ENCODE assay signal across 19 cellular contexts in the genomic region with DNA sequence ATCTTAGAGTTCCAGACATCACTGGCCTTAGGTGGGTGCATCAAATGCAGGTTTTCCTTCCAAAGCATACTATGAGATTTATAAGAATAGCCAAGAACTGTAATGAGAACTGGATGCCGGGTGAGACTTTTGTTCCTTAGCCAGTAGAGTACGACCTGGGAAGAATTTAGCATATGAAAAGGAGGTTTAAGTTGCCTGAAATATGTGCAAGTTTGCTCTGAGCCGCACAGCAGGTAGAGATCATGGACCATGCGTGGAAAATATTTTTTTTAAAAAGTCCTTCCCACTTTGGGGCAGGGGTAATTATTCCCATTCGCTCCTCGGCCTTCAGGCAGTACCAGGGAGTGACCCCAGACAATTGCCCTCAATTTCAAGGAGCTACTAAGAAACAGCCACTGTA.
"Had no signal": no experiment of that assay in that cellular context is flagged by ENCODE, and none has a peak within 500 bp of the region (broad histone marks: within the 10 kb centered on the region; RNA-seq: fewer than 3 reads in every experiment).

No MANE protein-coding gene starts in this region.

- H3K9me3 Mint-ChIP-seq: activated CD4-positive, alpha-beta T cell treated with anti-CD3 and anti-CD28 coated beads, Interleukin-2, amount 10 ng/mL, durations not matched to agents 24 days and 14 days; activated naive CD8-positive, alpha-beta T cell treated with anti-CD3 and anti-CD28 coated beads for 36 hours; naive thymus-derived CD8-positive, alpha-beta T cell had no signal

- DNase-seq: activated B cell treated with CpG ODN at 0.5 μM for 24 hours; activated CD4-positive, alpha-beta T cell treated with anti-CD3 and anti-CD28 coated beads, Interleukin-2, amount 10 ng/mL, durations not matched to agents 24 days and 14 days; activated CD8-positive, alpha-beta memory T cell treated with anti-CD3 and anti-CD28 coated beads for 24 hours; activated naive CD8-positive, alpha-beta T cell treated with anti-CD3 and anti-CD28 coated beads for 36 hours; amygdala; brain microvascular endothelial cell; cerebellar nuclear complex; effector CD8-positive, alpha-beta T cell; foreskin keratinocyte; head of caudate nucleus; left lung; naive thymus-derived CD8-positive, alpha-beta T cell; nucleus accumbens; stimulated activated CD4-positive, alpha-beta T cell treated with anti-CD3 and anti-CD28 coated beads, Interleukin-4, amount 100 ng/mL, for 1 hour; stimulated activated naive B cell treated with anti-CD40 and anti-IgM and Interleukin-4, amounts not matched to agents 10 μg/mL and 1 μg/mL and 100 μg/mL, for 72 hours; SW 1271; tibial artery had no signal

- H3K36me3 Mint-ChIP-seq: activated naive CD8-positive, alpha-beta T cell treated with anti-CD3 and anti-CD28 coated beads for 36 hours; naive thymus-derived CD8-positive, alpha-beta T cell had no signal

- H3K9me3 ChIP-seq: tibial artery had no signal

- H3K4me3 Mint-ChIP-seq: activated B cell treated with CpG ODN at 0.5 μM for 24 hours; activated CD4-positive, alpha-beta T cell treated with anti-CD3 and anti-CD28 coated beads, Interleukin-2, amount 10 ng/mL, durations not matched to agents 24 days and 14 days; activated naive CD8-positive, alpha-beta T cell treated with anti-CD3 and anti-CD28 coated beads for 36 hours; naive thymus-derived CD8-positive, alpha-beta T cell; stimulated activated naive B cell treated with anti-CD40 and anti-IgM and Interleukin-4, amounts not matched to agents 10 μg/mL and 1 μg/mL and 100 μg/mL, for 72 hours had no signal

- ATAC-seq: foreskin keratinocyte; left lung; naive thymus-derived CD8-positive, alpha-beta T cell; stimulated activated naive B cell treated with anti-CD40 and anti-IgM and Interleukin-4, amounts not matched to agents 10 μg/mL and 1 μg/mL and 100 μg/mL, for 72 hours had no signal

- H3K27me3 Mint-ChIP-seq: activated B cell treated with CpG ODN at 0.5 μM for 24 hours; activated naive CD8-positive, alpha-beta T cell treated with anti-CD3 and anti-CD28 coated beads for 36 hours; stimulated activated naive B cell treated with anti-CD40 and anti-IgM and Interleukin-4, amounts not matched to agents 10 μg/mL and 1 μg/mL and 100 μg/mL, for 72 hours had no signal

- H3K27ac Mint-ChIP-seq: activated B cell treated with CpG ODN at 0.5 μM for 24 hours; activated CD4-positive, alpha-beta T cell treated with anti-CD3 and anti-CD28 coated beads, Interleukin-2, amount 10 ng/mL, durations not matched to agents 24 days and 14 days; activated naive CD8-positive, alpha-beta T cell treated with anti-CD3 and anti-CD28 coated beads for 36 hours; naive thymus-derived CD8-positive, alpha-beta T cell; stimulated activated naive B cell treated with anti-CD40 and anti-IgM and Interleukin-4, amounts not matched to agents 10 μg/mL and 1 μg/mL and 100 μg/mL, for 72 hours had no signal

- H3K36me3 ChIP-seq: brain microvascular endothelial cell, left lung, tibial artery had no signal

- H3K4me3 ChIP-seq: left lung, tibial artery had no signal

- H3K27ac ChIP-seq: brain microvascular endothelial cell, foreskin keratinocyte, left lung had no signal

- FAIRE-seq: keratinocyte, TTC549 had no signal

- H3K27me3 ChIP-seq: brain microvascular endothelial cell, foreskin keratinocyte, left lung, tibial artery had no signal

- H3K4me1 ChIP-seq: foreskin keratinocyte, left lung, tibial artery had no signal
